1 cellular context compared by ENCODE assay signal in genomic region chr13:51583469-51583874, GRCh38.
TF ChIP-seq lines count a peak whose summit lies in the region.

No MANE protein-coding gene starts in this region.

TF ChIP-seq in HepG2, 621 proteins besides CTCF, POLR2A, EP300 and RAD21 (continued from another document and continues in another):
- TF ChIP-seq FUBP1 (CRISPR knock-in tag; IDR thresholded peaks at IDR 0.05; ENCODE audit: borderline replicate concordance), result no peak
- TF ChIP-seq SMARCE1 (IDR thresholded peaks at IDR 0.05; ENCODE audit: borderline replicate concordance), result no peak
- TF ChIP-seq FOXK1 (CRISPR knock-in tag; IDR thresholded peaks at IDR 0.05; ENCODE audit: borderline replicate concordance, low read depth), result no peak; the same call in 1 of the 2 replicates
- TF ChIP-seq TARDBP (CRISPR knock-in tag; IDR thresholded peaks at IDR 0.05), result peak; percentile 9; the same call in 1 of the 2 replicates
- no peak for TF ChIP-seq ZXDC (CRISPR knock-in tag; IDR thresholded peaks at IDR 0.05)
- TF ChIP-seq HMGA1 (CRISPR knock-in tag; conservative IDR thresholded peaks at IDR 0.05), result no peak
- no peak for TF ChIP-seq ZNF235 (CRISPR knock-in tag; IDR thresholded peaks at IDR 0.05; ENCODE audit: borderline replicate concordance)
- no peak for TF ChIP-seq KLF13 (CRISPR knock-in tag; IDR thresholded peaks at IDR 0.05)
- no peak for TF ChIP-seq ZHX1 (CRISPR knock-in tag; IDR thresholded peaks at IDR 0.05; ENCODE audit: low read depth)
- TF ChIP-seq PHF5A (CRISPR knock-in tag; IDR thresholded peaks at IDR 0.05; ENCODE audit: low read depth, unreplicated experiment), result no peak
- TF ChIP-seq SMAD1 (CRISPR knock-in tag; IDR thresholded peaks at IDR 0.05; ENCODE audit: borderline replicate concordance, low read depth), result 0 out of 2 replicates have a peak, but pooled peaks have one; percentile 57
- no peak for TF ChIP-seq HIC2 (CRISPR knock-in tag; IDR thresholded peaks at IDR 0.05; ENCODE audit: low read depth)
- no peak for TF ChIP-seq ZNF800 (CRISPR knock-in tag; IDR thresholded peaks at IDR 0.05)
- TF ChIP-seq MED8 (CRISPR knock-in tag; IDR thresholded peaks at IDR 0.05; ENCODE audit: insufficient replicate concordance), result no peak
- 0 out of 2 replicates have a peak, but pooled peaks have one; percentile 87 for TF ChIP-seq CREM (IDR thresholded peaks at IDR 0.05)
- no peak for TF ChIP-seq CREM (CRISPR knock-in tag; IDR thresholded peaks at IDR 0.05)
- TF ChIP-seq SP2 (CRISPR knock-in tag; IDR thresholded peaks at IDR 0.05), result no peak
- TF ChIP-seq ZBTB26 (CRISPR knock-in tag; IDR thresholded peaks at IDR 0.05; ENCODE audit: borderline replicate concordance), result no peak
- TF ChIP-seq ZBTB46 (CRISPR knock-in tag; IDR thresholded peaks at IDR 0.05; ENCODE audit: borderline replicate concordance), result no peak
- no peak for TF ChIP-seq ZNF276 (CRISPR knock-in tag; IDR thresholded peaks at IDR 0.05; ENCODE audit: low read depth)
- no peak for TF ChIP-seq FOXA3 (CRISPR knock-in tag; IDR thresholded peaks at IDR 0.05)
- TF ChIP-seq ZHX2 (IDR thresholded peaks at IDR 0.05; ENCODE audit: low read depth), result peak; percentile 13; the same call in 1 of the 2 replicates
- no peak; the same call in 1 of the 2 replicates for TF ChIP-seq ZHX2 (CRISPR knock-in tag; IDR thresholded peaks at IDR 0.05; ENCODE audit: borderline replicate concordance)
- TF ChIP-seq NFKB2 (CRISPR knock-in tag; IDR thresholded peaks at IDR 0.05; ENCODE audit: borderline replicate concordance), result no peak
- no peak; the same call in 1 of the 2 replicates for TF ChIP-seq ZNF136 (CRISPR knock-in tag; IDR thresholded peaks at IDR 0.05; ENCODE audit: low read depth)
- TF ChIP-seq TIGD3 (CRISPR knock-in tag; IDR thresholded peaks at IDR 0.05; ENCODE audit: borderline replicate concordance), result no peak
- TF ChIP-seq ZNF790 (CRISPR knock-in tag; IDR thresholded peaks at IDR 0.05; ENCODE audit: borderline replicate concordance), result 0 out of 2 replicates have a peak, but pooled peaks have one; percentile 50
- TF ChIP-seq RBFOX2 (IDR thresholded peaks at IDR 0.05; ENCODE audit: low read depth, low read length), result no peak
- no peak for TF ChIP-seq ZNF552 (CRISPR knock-in tag; IDR thresholded peaks at IDR 0.05; ENCODE audit: borderline replicate concordance)
- no peak for TF ChIP-seq SMYD3 (CRISPR knock-in tag; IDR thresholded peaks at IDR 0.05)
